ENCODE assay signal across 9 cellular contexts in genomic region chr2:65554765-65555561, GRCh38.
DNase-seq lines count a peak whose midpoint lies in the region; ATAC-seq and TF ChIP-seq lines count a peak whose summit lies in the region.
"Had no signal": no experiment of that assay in that cellular context is flagged by ENCODE, and none has a peak within 500 bp of the region (broad histone marks: within the 10 kb centered on the region; RNA-seq: fewer than 3 reads in every experiment).

No MANE protein-coding gene starts in this region.

- H3K4me1 ChIP-seq in BLaER1 treated with 17β-estradiol and CSF1 and Interleukin-3, amounts not matched to agents 10 nM and 100 nM = peaks cover 22 to 48% (median 40%) of the 10 kb centered on the region in 10 experiments
- H3K4me1 ChIP-seq in esophagus squamous epithelium = peaks cover 0 to 9% (median 2%) of the 10 kb centered on the region in 3 donors
- no peaks in the 10 kb centered on the region for H3K4me1 ChIP-seq in MM.1S (ENCODE audit: low read length)

- peak overlapping the region in 4 of 11 experiments; percentile 12 to 38 (median 22); a peak in 4 of 22 replicates for H3K27ac ChIP-seq in BLaER1 treated with 17β-estradiol and CSF1 and Interleukin-3, amounts not matched to agents 10 nM and 100 nM
- H3K27ac ChIP-seq in esophagus squamous epithelium = no peak overlapping the region
- no peak overlapping the region for H3K27ac ChIP-seq in MM.1S (ENCODE audit: low read length)

- ATAC-seq in GM18867 (IDR thresholded peaks at IDR 0.05; ENCODE audit: unreplicated experiment) (peak; percentile 59), HG03378 (IDR thresholded peaks at IDR 0.05; ENCODE audit: unreplicated experiment) (peak; percentile 74), HG02884 (IDR thresholded peaks at IDR 0.05; ENCODE audit: unreplicated experiment) (no peak)
- ATAC-seq in activated T-cell treated with anti-CD3 and anti-CD28 coated beads, Interleukin-2, amount 50 U/mL, for 4 hours = peak; percentile 45 to 61

- no peaks in the 10 kb centered on the region for H3K36me3 Mint-ChIP-seq in activated T-cell treated with anti-CD3 and anti-CD28 coated beads, Interleukin-2, amount 50 U/mL, for 4 hours (ENCODE audit: insufficient read depth)

- H3K4me3 Mint-ChIP-seq in activated T-cell treated with anti-CD3 and anti-CD28 coated beads, Interleukin-2, amount 50 U/mL, for 4 hours = no peak overlapping the region

- no peaks in the 10 kb centered on the region for H3K27me3 ChIP-seq in BLaER1 treated with 17β-estradiol and CSF1 and Interleukin-3, amounts not matched to agents 10 nM and 100 nM
- H3K27me3 ChIP-seq in esophagus squamous epithelium (peaks cover 0 to 3% (median 0%) of the 10 kb centered on the region in 4 donors), MM.1S (replicated peaks; ENCODE audit: insufficient read depth, low read length) (no peaks in the 10 kb centered on the region)

- DNase-seq in activated T-cell treated with anti-CD3 and anti-CD28 coated beads, Interleukin-2, amount 50 U/mL, for 4 hours = no peak
- DNase-seq in esophagus squamous epithelium (lab: John Stamatoyannopoulos, UW) (no peak), MM.1S (no peak), NCI-H1417 treated with DMSO at 0.1 percent for 48 hours (lab: John Stamatoyannopoulos, UW) (no peak)
- DNase-seq: NCI-H2171 had no signal

- no peak overlapping the region for H3K4me3 ChIP-seq in BLaER1 treated with 17β-estradiol and CSF1 and Interleukin-3, amounts not matched to agents 10 nM and 100 nM
- H3K4me3 ChIP-seq in esophagus squamous epithelium (no peak overlapping the region), MM.1S (ENCODE audit: low read length) (no peak overlapping the region)

- no peaks in the 10 kb centered on the region for H3K9me2 ChIP-seq in MM.1S (replicated peaks; ENCODE audit: insufficient read depth, low read length)

- peaks cover 0 to 23% (median 9%) of the 10 kb centered on the region in 11 experiments; a peak in 8 of 22 replicates for H4K20me1 ChIP-seq in BLaER1 treated with 17β-estradiol and CSF1 and Interleukin-3, amounts not matched to agents 10 nM and 100 nM
- H4K20me1 ChIP-seq in MM.1S (ENCODE audit: insufficient read depth, low read length) = no peaks in the 10 kb centered on the region

- 65 to 77% methylated on average over 8 of the region's 8 CpGs for WGBS in esophagus squamous epithelium, 2 donors

- peaks cover 11% of the 10 kb centered on the region for H3K4me1 Mint-ChIP-seq in activated T-cell treated with anti-CD3 and anti-CD28 coated beads, Interleukin-2, amount 50 U/mL, for 4 hours (ENCODE audit: low read depth)

- no peaks in the 10 kb centered on the region for H3K79me2 ChIP-seq in MM.1S (ENCODE audit: low read length)

- TF ChIP-seq POLR2A in esophagus squamous epithelium (IDR thresholded peaks at IDR 0.05) = no peak

- TF ChIP-seq CTCF in esophagus squamous epithelium (IDR thresholded peaks at IDR 0.05) = no peak
- no peak for TF ChIP-seq CTCF in MM.1S (IDR thresholded peaks at IDR 0.05; ENCODE audit: low read length)

- H3K9me3 Mint-ChIP-seq in activated T-cell treated with anti-CD3 and anti-CD28 coated beads, Interleukin-2, amount 50 U/mL, for 4 hours = no peaks in the 10 kb centered on the region

- H3F3A ChIP-seq in MM.1S (ENCODE audit: insufficient read depth, low read length) = no peaks in the 10 kb centered on the region

- H3K27me3 Mint-ChIP-seq in activated T-cell treated with anti-CD3 and anti-CD28 coated beads, Interleukin-2, amount 50 U/mL, for 4 hours (ENCODE audit: low read depth) = no peaks in the 10 kb centered on the region

- intact Hi-C loops in esophagus squamous epithelium (cut with DNase I) = loop anchor here (5.0 kb wide), 1 partner anchor 288 kb away; no protein-coding TSS in a partner anchor

- H3K9ac ChIP-seq in BLaER1 treated with 17β-estradiol and CSF1 and Interleukin-3, amounts not matched to agents 10 nM and 100 nM = peak overlapping the region in 1 of 11 experiments; percentile 3; a peak in 2 of 22 replicates
- no peak overlapping the region for H3K9ac ChIP-seq in MM.1S (ENCODE audit: low read length)

- H3K36me3 ChIP-seq in BLaER1 treated with 17β-estradiol and CSF1 and Interleukin-3, amounts not matched to agents 10 nM and 100 nM = no peaks in the 10 kb centered on the region
- H3K36me3 ChIP-seq in esophagus squamous epithelium = no peaks in the 10 kb centered on the region
- no peaks in the 10 kb centered on the region for H3K36me3 ChIP-seq in MM.1S (replicated peaks; ENCODE audit: insufficient read depth, low read length)

- no peaks in the 10 kb centered on the region for H3K9me3 ChIP-seq in BLaER1 treated with 17β-estradiol and CSF1 and Interleukin-3, amounts not matched to agents 10 nM and 100 nM (replicated peaks in 1 of 11)
- H3K9me3 ChIP-seq in esophagus squamous epithelium = no peaks in the 10 kb centered on the region
- no peaks in the 10 kb centered on the region for H3K9me3 ChIP-seq in MM.1S (replicated peaks; ENCODE audit: insufficient read depth, low read length)

- H3K4me2 ChIP-seq in BLaER1 treated with 17β-estradiol and CSF1 and Interleukin-3, amounts not matched to agents 10 nM and 100 nM = peak overlapping the region; percentile 49 to 81 (median 73)
- H3K4me2 ChIP-seq in MM.1S (ENCODE audit: low read depth, low read length) = no peak overlapping the region

- no peak overlapping the region for H2AFZ ChIP-seq in MM.1S (ENCODE audit: low read length)
